10 cellular contexts compared by ENCODE assay signal in the genomic region with DNA sequence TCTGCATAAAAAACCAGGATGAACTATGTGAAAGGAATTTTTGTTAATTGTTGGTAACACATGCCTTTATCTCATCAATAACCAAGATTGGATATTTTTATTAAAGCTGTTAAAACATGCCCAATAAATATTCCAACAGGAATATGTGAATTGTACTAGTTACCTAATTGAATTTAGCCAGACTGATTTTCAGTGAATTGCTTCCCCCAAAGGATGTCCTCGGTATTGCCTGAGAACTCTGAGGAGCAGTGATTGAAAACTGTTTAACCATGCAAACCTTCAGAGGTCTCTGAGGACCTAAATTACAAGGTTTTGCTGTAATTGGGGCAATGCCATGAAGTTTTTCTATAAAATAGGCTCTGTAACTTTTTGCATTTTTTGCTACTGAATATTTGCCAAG.
DNase-seq lines count a peak whose midpoint lies in the region; ATAC-seq and TF ChIP-seq lines count a peak whose summit lies in the region.
"Had no signal": no experiment of that assay in that cellular context is flagged by ENCODE, and none has a peak within 500 bp of the region (broad histone marks: within the 10 kb centered on the region; RNA-seq: fewer than 3 reads in every experiment).

No MANE protein-coding gene starts in this region.

- no peaks in the 10 kb centered on the region for H3K27me3 ChIP-seq in Loucy (ENCODE audit: insufficient read depth, low read length, poor library complexity, severe bottlenecking)
- H3K27me3 ChIP-seq: body of pancreas had no signal

- no peaks in the 10 kb centered on the region for H3F3A ChIP-seq in Loucy (ENCODE audit: low read depth)

- H3K4me3 ChIP-seq in Loucy (ENCODE audit: low read length, poor library complexity, severe bottlenecking), result no peak overlapping the region
- no peak overlapping the region for H3K4me3 ChIP-seq in epithelial cell of esophagus (ENCODE audit: low read length)
- H3K4me3 ChIP-seq in retinal pigment epithelial cell (ENCODE audit: low read length), result no peak overlapping the region
- H3K4me3 ChIP-seq: body of pancreas had no signal

- intact Hi-C loops in activated CD4-positive, alpha-beta T cell treated with anti-CD3 and anti-CD28 coated beads for 36 hours (cut with DNase I, micrococcal nuclease), result no loop called here

- no peaks in the 10 kb centered on the region for H3K9me2 ChIP-seq in Loucy (replicated peaks; ENCODE audit: low read depth, low read length)

- H3K79me2 ChIP-seq in Loucy (ENCODE audit: insufficient read depth, low read length), result no peaks in the 10 kb centered on the region

- CTCF ChIA-PET in activated CD4-positive, alpha-beta T cell treated with anti-CD3 and anti-CD28 coated beads for 36 hours (lab: Charles Lee), result interaction anchor here (1.2 to 1.7 kb wide), 4 partner anchors 11 to 318 kb away, joined by 5 to 6 read pairs (median 6); no protein-coding TSS in a partner anchor

- H3K4me3 Mint-ChIP-seq in activated CD4-positive, alpha-beta T cell treated with anti-CD3 and anti-CD28 coated beads for 36 hours, result no peak overlapping the region
- H3K4me3 Mint-ChIP-seq: T-helper 1 cell treated with Interleukin-12 subunit alpha and Interleukin-12 subunit beta and Interleukin-4 antibody, amounts not matched to agents 30 μg/mL and 1 μg/mL, for 36 hours had no signal

- no peaks in the 10 kb centered on the region for H3K27me3 Mint-ChIP-seq in activated CD4-positive, alpha-beta T cell treated with anti-CD3 and anti-CD28 coated beads for 36 hours

- H3K4me1 Mint-ChIP-seq in activated CD4-positive, alpha-beta T cell treated with anti-CD3 and anti-CD28 coated beads for 36 hours, result peaks cover 19% of the 10 kb centered on the region

- H3K27ac Mint-ChIP-seq in activated CD4-positive, alpha-beta T cell treated with anti-CD3 and anti-CD28 coated beads for 36 hours, result no peak overlapping the region
- H3K27ac Mint-ChIP-seq: T-helper 1 cell treated with Interleukin-12 subunit alpha and Interleukin-12 subunit beta and Interleukin-4 antibody, amounts not matched to agents 30 μg/mL and 1 μg/mL, for 36 hours had no signal

- no peaks in the 10 kb centered on the region for H4K20me1 ChIP-seq in Loucy (ENCODE audit: insufficient read depth, low read length, poor library complexity, severe bottlenecking)

- H3K36me3 ChIP-seq in Loucy (ENCODE audit: insufficient read depth, low read length), result peaks cover 20% of the 10 kb centered on the region; the same call in 1 of the 2 replicates

- no peak for ATAC-seq in activated CD4-positive, alpha-beta T cell treated with anti-CD3 and anti-CD28 coated beads for 36 hours
- ATAC-seq: body of pancreas had no signal

- no peak overlapping the region for H3K4me2 ChIP-seq in Loucy (ENCODE audit: low read depth, low read length, poor library complexity, severe bottlenecking)

- H2AFZ ChIP-seq in Loucy (ENCODE audit: low read length), result no peak overlapping the region

- H3K9ac ChIP-seq in Loucy (ENCODE audit: low read depth, low read length, poor library complexity, severe bottlenecking), result no peak overlapping the region

- POLR2A ChIA-PET in activated CD4-positive, alpha-beta T cell treated with anti-CD3 and anti-CD28 coated beads for 36 hours (lab: Charles Lee), result no interaction called here

- no peaks in the 10 kb centered on the region for H3K4me1 ChIP-seq in Loucy (ENCODE audit: insufficient read depth, low read length, poor library complexity, severe bottlenecking)
- H3K4me1 ChIP-seq: body of pancreas had no signal

- H3K9me3 ChIP-seq in Loucy (ENCODE audit: insufficient read depth, low read depth, low read length), result no peaks in the 10 kb centered on the region
- H3K9me3 ChIP-seq: body of pancreas had no signal

- DNase-seq in NCI-H1105 treated with DMSO at 0.1 percent for 48 hours (lab: John Stamatoyannopoulos, UW) (peak; percentile 0), NCI-H1105 (lab: John Stamatoyannopoulos, UW) (no peak), epithelial cell of esophagus (ENCODE audit: low read depth) (peak; percentile 6), retinal pigment epithelial cell (ENCODE audit: low read depth) (no peak), NCI-H2171 (lab: John Stamatoyannopoulos, UW) (no peak), GM20000 (ENCODE audit: low spot score) (no peak)
- DNase-seq in activated CD4-positive, alpha-beta T cell treated with anti-CD3 and anti-CD28 coated beads for 36 hours, result no peak
- DNase-seq: body of pancreas had no signal

- peaks cover 31% of the 10 kb centered on the region for H3K36me3 Mint-ChIP-seq in activated CD4-positive, alpha-beta T cell treated with anti-CD3 and anti-CD28 coated beads for 36 hours (ENCODE audit: low read depth)

- TF ChIP-seq CTCF in Loucy (conservative IDR thresholded peaks at IDR 0.05; ENCODE audit: low read length) (peak; percentile 57), epithelial cell of esophagus (IDR thresholded peaks at IDR 0.05; ENCODE audit: insufficient read depth, low read depth, low read length, missing control alignments) (peak; percentile 37), retinal pigment epithelial cell (conservative IDR thresholded peaks at IDR 0.05; ENCODE audit: low read depth, low read length) (peak; percentile 64), GM20000 (IDR thresholded peaks at IDR 0.05; ENCODE audit: extremely low read depth, missing control alignments) (no peak)

- no peaks in the 10 kb centered on the region for H3K9me3 Mint-ChIP-seq in activated CD4-positive, alpha-beta T cell treated with anti-CD3 and anti-CD28 coated beads for 36 hours (ENCODE audit: low read depth)
- H3K9me3 Mint-ChIP-seq: T-helper 1 cell treated with Interleukin-12 subunit alpha and Interleukin-12 subunit beta and Interleukin-4 antibody, amounts not matched to agents 30 μg/mL and 1 μg/mL, for 36 hours had no signal

Comparison
In these comparisons a context has a peak if more than half of its experiments do, and no peak if none do; other contexts are left out.
1. DNase-seq: peak in NCI-H1105 treated with DMSO at 0.1 percent for 48 hours (single experiment) and epithelial cell of esophagus (single experiment); none in NCI-H1105 (single experiment), retinal pigment epithelial cell (single experiment), NCI-H2171 (single experiment), GM20000 (single experiment) and activated CD4-positive, alpha-beta T cell treated with anti-CD3 and anti-CD28 coated beads for 36 hours (single experiment).